Comparison of ENCODE assay signal across 22 cellular contexts in the genomic region with DNA sequence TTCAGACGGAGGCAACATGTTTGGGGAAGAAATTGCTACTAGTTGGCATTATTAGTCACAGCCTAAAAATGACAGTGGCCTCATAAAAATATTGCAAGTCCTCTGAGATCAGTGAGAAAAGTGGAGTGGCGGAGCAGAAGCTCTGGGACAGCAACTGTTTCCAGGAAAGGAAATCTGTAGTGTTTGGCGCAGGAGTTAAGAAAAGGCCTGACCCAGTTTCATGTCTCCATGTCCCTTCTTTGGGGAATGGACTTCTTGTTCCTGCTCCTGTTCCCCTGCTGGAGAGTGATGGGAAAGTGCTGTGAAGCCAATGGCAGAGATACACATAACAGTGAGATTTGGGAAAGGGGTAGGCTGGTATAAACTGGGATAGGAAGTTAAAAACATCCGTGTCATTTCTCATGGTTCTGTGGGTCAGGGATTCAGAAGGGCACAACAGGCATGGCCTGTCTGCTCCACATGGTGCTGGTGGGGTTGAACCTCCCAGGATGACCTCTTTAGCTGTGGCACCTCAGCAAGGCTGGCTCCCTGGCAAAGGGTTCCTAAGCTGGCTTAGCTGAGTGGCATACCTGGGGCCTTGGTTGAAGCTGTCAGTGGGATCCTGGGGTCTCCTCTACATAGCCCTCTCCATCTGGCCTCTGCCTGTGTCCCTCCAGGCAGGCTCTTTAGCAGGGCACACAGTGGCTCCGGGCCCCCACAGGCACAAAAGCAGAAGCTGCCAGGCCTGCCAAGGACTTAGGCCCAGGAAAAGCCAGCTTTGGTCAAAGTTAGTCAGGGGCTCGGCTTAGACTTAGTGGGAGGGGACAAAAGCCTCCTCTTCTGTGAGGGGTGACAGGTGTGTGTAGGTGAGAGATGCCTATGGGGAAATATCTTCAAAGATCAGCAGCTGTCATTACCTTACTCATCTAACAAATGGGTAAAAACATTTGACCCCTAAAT.
"Had no signal": no experiment of that assay in that cellular context is flagged by ENCODE, and none has a peak within 500 bp of the region (broad histone marks: within the 10 kb centered on the region; RNA-seq: fewer than 3 reads in every experiment).

No MANE protein-coding gene starts in this region.

- H3K4me1 Mint-ChIP-seq: brain had no signal

- FAIRE-seq: frontal cortex had no signal

- H3K4me3 ChIP-seq: mucosa of descending colon, skin epidermis, suprapubic skin had no signal

- H3K36me3 ChIP-seq: suprapubic skin had no signal

- H3K4me3 Mint-ChIP-seq: activated T-cell treated with anti-CD3 and anti-CD28 coated beads, Interleukin-2, amount 50 U/mL, for 72 hours; brain; naive thymus-derived CD8-positive, alpha-beta T cell; stimulated activated naive CD8-positive, alpha-beta T cell treated with anti-CD3 and anti-CD28 coated beads, Interleukin-15, Interleukin-2, amounts not matched to agents 100 ng/mL and 50 ng/mL, for 24 hours had no signal

- DNase-seq: activated CD4-positive, alpha-beta T cell treated with anti-CD3 and anti-CD28 coated beads, Interleukin-2, amount 50 U/mL, for 48 hours; activated CD4-positive, CD25-positive, alpha-beta regulatory T cell treated with anti-CD3 and anti-CD28 coated beads, Interleukin-2, amount 50 U/mL, for 72 hours; activated gamma-delta T cell; activated T-cell treated with anti-CD3 and anti-CD28 coated beads, Interleukin-2, amount 50 U/mL, for 72 hours; cortex of kidney; effector CD8-positive, alpha-beta T cell; mammary epithelial cell; mucosa of descending colon; naive thymus-derived CD8-positive, alpha-beta T cell; retina; stimulated activated CD4-positive, alpha-beta T cell treated with anti-CD3 and anti-CD28 coated beads, Interleukin-15, amount 100 ng/mL, for 24 hours; stimulated activated CD4-positive, alpha-beta T cell treated with anti-CD3 and anti-CD28 coated beads, Interleukin-4, amount 100 ng/mL, for 24 hours; T-helper 1 cell; T1000; trophoblast cell had no signal

- H3K9me3 Mint-ChIP-seq: brain; stimulated activated naive CD8-positive, alpha-beta T cell treated with anti-CD3 and anti-CD28 coated beads, Interleukin-15, Interleukin-2, amounts not matched to agents 100 ng/mL and 50 ng/mL, for 24 hours had no signal

- ATAC-seq: activated naive CD4-positive, alpha-beta T cell treated with anti-CD3 and anti-CD28 coated beads, Interleukin-2, amount 50 U/mL, for 72 hours; activated T-cell treated with anti-CD3 and anti-CD28 coated beads, Interleukin-2, amount 50 U/mL, for 72 hours; mucosa of descending colon; naive thymus-derived CD8-positive, alpha-beta T cell; SK-N-SH treated with all-trans-retinoic acid at 6 μM for 48 hours had no signal

- H3K27ac ChIP-seq: suprapubic skin had no signal

- H3K36me3 Mint-ChIP-seq: activated naive CD4-positive, alpha-beta T cell treated with anti-CD3 and anti-CD28 coated beads, Interleukin-2, amount 50 U/mL, for 72 hours; brain had no signal

- H3K9me3 ChIP-seq: mucosa of descending colon, suprapubic skin had no signal

- H3K27me3 ChIP-seq: suprapubic skin had no signal

- H3K27ac Mint-ChIP-seq: activated naive CD4-positive, alpha-beta T cell treated with anti-CD3 and anti-CD28 coated beads, Interleukin-2, amount 50 U/mL, for 72 hours; activated T-cell treated with anti-CD3 and anti-CD28 coated beads, Interleukin-2, amount 50 U/mL, for 72 hours; brain; naive thymus-derived CD8-positive, alpha-beta T cell; stimulated activated naive CD8-positive, alpha-beta T cell treated with anti-CD3 and anti-CD28 coated beads, Interleukin-15, Interleukin-2, amounts not matched to agents 100 ng/mL and 50 ng/mL, for 24 hours had no signal

- H3K4me1 ChIP-seq: suprapubic skin had no signal
